Comparison of ENCODE assay signal across 8 cellular contexts in the genomic region with DNA sequence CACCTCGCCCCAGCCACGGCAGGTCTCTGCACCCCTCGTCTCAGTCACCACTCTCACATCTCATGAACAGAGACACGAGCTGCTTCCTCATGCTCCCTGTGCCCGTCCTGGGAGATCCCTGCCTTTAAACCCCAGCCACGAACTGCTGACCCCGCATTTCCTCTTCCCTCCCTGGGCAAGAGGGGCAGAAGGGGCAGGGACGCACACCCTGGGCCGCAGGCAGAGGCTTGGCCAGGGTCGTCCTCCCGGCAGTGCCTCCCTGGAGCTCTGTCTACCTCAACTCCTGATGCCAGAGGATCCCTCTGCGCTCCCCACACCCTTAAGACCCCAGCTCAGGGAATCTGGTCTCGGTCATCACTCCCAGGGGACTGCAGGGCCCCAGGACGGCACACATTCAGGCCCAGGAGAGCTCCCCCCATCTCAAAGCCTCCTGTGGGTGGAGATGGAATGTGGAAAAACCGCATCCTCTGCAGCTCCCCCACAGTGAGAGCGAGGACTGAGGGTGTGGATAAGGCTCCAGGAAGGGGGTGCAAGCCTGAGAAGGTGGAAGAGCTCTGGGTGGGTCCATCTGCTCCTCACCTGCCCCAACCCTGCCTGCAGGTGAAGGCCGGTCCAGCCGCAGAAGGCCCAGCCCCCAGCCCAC. TPM values are rescaled to one million over a fixed set of nuclear protein-coding genes. Genes with fewer than 3 reads are reported as not detected.
A peak's percentile ranks its signal among the peaks of the same experiment; 100 is the strongest.
DNase-seq lines count a peak whose midpoint lies in the region; ATAC-seq, FAIRE-seq and TF ChIP-seq lines count a peak whose summit lies in the region.

No MANE protein-coding gene starts in this region.

- peak overlapping the region; percentile 98 for H3K4me3 ChIP-seq in A549
- peak overlapping the region; percentile 74 for H3K4me3 ChIP-seq in HFF-Myc (replicated peaks; ENCODE audit: low read depth, low read length)
- peak overlapping the region in 1 of 2 donors; percentile 47 for H3K4me3 ChIP-seq in kidney (ENCODE audit: low read length in 2 of 2)
- H3K4me3 ChIP-seq in suprapubic skin = peak overlapping the region; percentile 93

- peak overlapping the region; percentile 95 to 98; a peak in 4 of 6 replicates for H3K27ac ChIP-seq in A549
- peak overlapping the region; percentile 70 for H3K27ac ChIP-seq in angular gyrus (ENCODE audit: low read depth, low read length)
- H3K27ac ChIP-seq in kidney (ENCODE audit: low read depth in 2 of 2, low read length in 2 of 2) = no peak overlapping the region
- H3K27ac ChIP-seq in suprapubic skin = no peak overlapping the region

- H3K4me1 ChIP-seq in A549 (peaks cover 17% of the 10 kb centered on the region), kidney (ENCODE audit: control insufficient read depth in 1 of 2, insufficient read depth in 1 of 2, low read depth in 1 of 2, low read length in 2 of 2) (peaks cover 0 to 7% of the 10 kb centered on the region in 2 donors), suprapubic skin (peaks cover 33% of the 10 kb centered on the region)

- H3K27me3 ChIP-seq in suprapubic skin = no peaks in the 10 kb centered on the region

- no peaks in the 10 kb centered on the region for H3K36me3 ChIP-seq in kidney (ENCODE audit: control insufficient read depth in 1 of 2, insufficient read depth in 2 of 2, low read length in 2 of 2)
- no peaks in the 10 kb centered on the region for H3K36me3 ChIP-seq in suprapubic skin

- FAIRE-seq in A549 (lab: Jason Lieb, UNC) = no peak
- FAIRE-seq in kidney (lab: Jason Lieb, UNC) = no peak

- WGBS in A549 (ENCODE audit: missing lambda C conversion rate) = 69% methylated on average over 16 of the region's 18 CpGs
- 58% methylated on average over 8 of the region's 18 CpGs for WGBS in suprapubic skin

- H3K9me3 ChIP-seq in A549 = no peaks in the 10 kb centered on the region
- H3K9me3 ChIP-seq in kidney (ENCODE audit: control insufficient read depth in 1 of 2, low read length in 2 of 2) = no peaks in the 10 kb centered on the region
- H3K9me3 ChIP-seq in suprapubic skin = no peaks in the 10 kb centered on the region

- ATAC-seq in A549 (peak in 1 of 2 experiments; percentile 13; a peak in 3 of 6 replicates), HG03097 (IDR thresholded peaks at IDR 0.05; ENCODE audit: low FRiP score, unreplicated experiment) (no peak), HG02885 (IDR thresholded peaks at IDR 0.05; ENCODE audit: poor library complexity, unreplicated experiment) (no peak)

- TF ChIP-seq POLR2A in A549 (IDR thresholded peaks at IDR 0.05; ENCODE audit: low read length) (no peak), suprapubic skin (IDR thresholded peaks at IDR 0.05) (no peak)

- intact Hi-C loops in kidney (cut with DNase I) = no loop called here

- peak overlapping the region; percentile 93 for H3K4me2 ChIP-seq in A549

- POLR2A ChIA-PET in A549 (lab: Yijun Ruan, JAX) = no interaction called here

- TF ChIP-seq RAD21 in A549 (conservative IDR thresholded peaks at IDR 0.05 in 1 of 2, IDR thresholded peaks at IDR 0.05 in 1 of 2) = no peak

- DNase-seq in A549 (ENCODE audit: low read depth in 1 of 2, low spot score in 1 of 2) (no peak), HFF-Myc (ENCODE audit: extremely low read depth, low read depth) (no peak), kidney (peak; percentile 72), suprapubic skin (ENCODE audit: low spot score in 2 of 2) (no peak), foreskin melanocyte (no peak)

- TF ChIP-seq EP300 in A549 (IDR thresholded peaks at IDR 0.05) (no peak), suprapubic skin (IDR thresholded peaks at IDR 0.05) (no peak)

- TF ChIP-seq CTCF in A549 (IDR thresholded peaks at IDR 0.05) (no peak), HFF-Myc (IDR thresholded peaks at IDR 0.05; ENCODE audit: low read depth, low read length, missing control alignments) (no peak), kidney (IDR thresholded peaks at IDR 0.05; ENCODE audit: borderline replicate concordance, extremely low read depth, insufficient read depth) (no peak), suprapubic skin (IDR thresholded peaks at IDR 0.05) (no peak)

- CTCF ChIA-PET in A549 (lab: Yijun Ruan, JAX) = interaction anchor here (0.7 to 4.5 kb wide), 6 partner anchors 9 to 31 kb away, joined by 4 to 26 read pairs (median 5); no protein-coding TSS in a partner anchor

- no peak overlapping the region for H3K9ac ChIP-seq in kidney (ENCODE audit: low read length in 2 of 2)

TF ChIP-seq in A549, 52 proteins besides CTCF, POLR2A, EP300 and RAD21:
- TF ChIP-seq MYC (IDR thresholded peaks at IDR 0.05; ENCODE audit: borderline replicate concordance, low read length) (no peak), ESRRA (IDR thresholded peaks at IDR 0.05; ENCODE audit: borderline replicate concordance, low read length) (no peak), MAFK (IDR thresholded peaks at IDR 0.05; ENCODE audit: partially characterized antibody) (peak; percentile 45), GATA3 (IDR thresholded peaks at IDR 0.05; ENCODE audit: borderline replicate concordance) (no peak)

RNA-seq across cellular contexts. Expression of a gene that starts 1.2 kb away (rescaled TPM):
- polyA plus RNA-seq in A549 (2011; rRNA removed) = 50.8 and 62.8 TPM in 2 replicates
- 183 and 208 TPM in 2 replicates for polyA plus RNA-seq in A549 (2012; cell fraction: cytosol; rRNA removed)
- polyA plus RNA-seq in A549 (2012; cell fraction: nucleus; rRNA removed) = 167 and 250 TPM in 2 replicates
- polyA plus RNA-seq in A549 (2017; fragmentation: RNase III; extraction: RNeasy Plus Mini Kit Qiagen cat#74134 plus additional on column Dnase treatment) = 51.7 to 57.6 TPM (median 56.6 TPM) in 3 replicates
- polyA minus RNA-seq in A549 (2011; rRNA and poly(A)+ RNA removed) = 22.6 and 25.3 TPM in 2 replicates
- 12.5 TPM for total RNA-seq in kidney
- polyA plus RNA-seq in kidney (ENCODE audit: insufficient read depth, low read depth, low replicate concordance) = 10.6 TPM
- 10 to 100 TPM; 11.8 to 26.6 (median 18.4) TPM for total RNA-seq in suprapubic skin

Comparison
In these comparisons a context has a peak if more than half of its experiments do, and no peak if none do; other contexts are left out.
1. H3K27ac ChIP-seq: peak in A549 (2 of 2) and angular gyrus (single experiment); none in kidney (0 of 2) and suprapubic skin (single experiment).